In genomic region chr1:62367005-62367547, GRCh38 we compare ENCODE assay signal across 26 cellular contexts. TPM values are rescaled to one million over a fixed set of nuclear protein-coding genes. Genes with fewer than 3 reads are reported as not detected.
"Had no signal": no experiment of that assay in that cellular context is flagged by ENCODE, and none has a peak within 500 bp of the region (broad histone marks: within the 10 kb centered on the region; RNA-seq: fewer than 3 reads in every experiment).

No MANE protein-coding gene starts in this region.

- DNase-seq: colonic mucosa; dermis blood vessel endothelial cell; effector memory CD4-positive, alpha-beta T cell; foreskin fibroblast; gastrocnemius medialis; head of caudate nucleus; left ventricle myocardium superior; lower lobe of right lung; naive thymus-derived CD8-positive, alpha-beta T cell; nephron progenitor cell; occipital lobe; pancreas; retina; sigmoid colon; stimulated activated CD4-positive, alpha-beta T cell treated with anti-CD3 and anti-CD28 coated beads, Interleukin-2, amount 100 ng/mL, for 24 hours; stimulated activated CD4-positive, alpha-beta T cell treated with anti-CD3 and anti-CD28 coated beads, Interleukin-4, amount 100 ng/mL, for 24 hours; stimulated activated naive CD8-positive, alpha-beta T cell treated with anti-CD3 and anti-CD28 coated beads, Interleukin-15, Interleukin-2, amounts not matched to agents 100 U/mL and 50 U/mL, for 24 hours; substantia nigra; testis; tibial artery had no signal

- H3K4me1 ChIP-seq: colonic mucosa, esophagus muscularis mucosa, gastrocnemius medialis, lower lobe of right lung, sigmoid colon, testis, tibial artery had no signal

- H3K27ac ChIP-seq: colonic mucosa, esophagus muscularis mucosa, gastrocnemius medialis, lower lobe of right lung, pancreas, sigmoid colon, testis, tibial artery had no signal

- H3K36me3 ChIP-seq: colonic mucosa, esophagus muscularis mucosa, gastrocnemius medialis, lower lobe of right lung, pancreas, sigmoid colon, tibial artery had no signal

- H3K4me3 ChIP-seq: colonic mucosa, esophagus muscularis mucosa, gastrocnemius medialis, lower lobe of right lung, pancreas, sigmoid colon, testis, tibial artery had no signal

- ATAC-seq: gastrocnemius medialis; left ventricle myocardium superior; lower lobe of right lung; naive thymus-derived CD8-positive, alpha-beta T cell; pancreas; stimulated activated effector memory CD8-positive, alpha-beta T cell treated with anti-CD3 and anti-CD28 coated beads, Interleukin-12 subunit alpha, Interleukin-12 subunit beta, amount 100 ng/mL, for 72 hours; stimulated activated naive CD8-positive, alpha-beta T cell treated with anti-CD3 and anti-CD28 coated beads, Interleukin-15, Interleukin-2, amounts not matched to agents 100 U/mL and 50 U/mL, for 24 hours had no signal

- H3K27me3 ChIP-seq: colonic mucosa, esophagus muscularis mucosa, gastrocnemius medialis, pancreas, sigmoid colon, testis had no signal

- H3K9me3 ChIP-seq: colonic mucosa, gastrocnemius medialis, lower lobe of right lung, pancreas, sigmoid colon, testis, tibial artery had no signal

RNA-seq across cellular contexts. Expression of gene KANK4, which starts 47.8 kb away (rescaled TPM):
- total RNA-seq: dermis blood vessel endothelial cell; endothelial cell of umbilical vein; epithelial cell of proximal tubule; glomerular endothelial cell; naive thymus-derived CD8-positive, alpha-beta T cell; pulmonary artery endothelial cell had no signal
- polyA plus RNA-seq: endothelial cell of umbilical vein; naive thymus-derived CD8-positive, alpha-beta T cell had no signal
